Comparison of ENCODE assay signal across 34 cellular contexts in genomic region chr16:19139436-19140091, GRCh38. TPM values are rescaled to one million over a fixed set of nuclear protein-coding genes. Genes with fewer than 3 reads are reported as not detected.
A peak's percentile ranks its signal among the peaks of the same experiment; 100 is the strongest.
DNase-seq lines count a peak whose midpoint lies in the region; FAIRE-seq and TF ChIP-seq lines count a peak whose summit lies in the region.
"Had no signal": no experiment of that assay in that cellular context is flagged by ENCODE, and none has a peak within 500 bp of the region (broad histone marks: within the 10 kb centered on the region; RNA-seq: fewer than 3 reads in every experiment).

No MANE protein-coding gene starts in this region.

- H2BK120ac ChIP-seq in H1 (replicated peaks; ENCODE audit: low read depth, low read length), result no peak overlapping the region

- no peak overlapping the region for H3K27ac ChIP-seq in H1 (ENCODE audit: low read depth, low read length)
- H3K27ac ChIP-seq: 22Rv1, C4-2B, HL-60, thoracic aorta had no signal

- H3K4me3 ChIP-seq in H1 (ENCODE audit: extremely low read depth in 1 of 4, insufficient read depth in 2 of 4, low read depth in 3 of 4, low read length in 4 of 4), result no peak overlapping the region
- H3K4me3 ChIP-seq: mucosa of descending colon, thoracic aorta had no signal

- 0 out of 7 replicates have a peak, but pooled peaks cover 0 to 3% (median 0%) of the 10 kb centered on the region in 4 experiments for H3K4me1 ChIP-seq in H1 (replicated peaks in 1 of 4; ENCODE audit: control insufficient read depth in 3 of 4, insufficient read depth in 4 of 4, low read length in 3 of 4)

- H2AK5ac ChIP-seq in H1 (ENCODE audit: low read depth, low read length), result no peak overlapping the region

- H3K23ac ChIP-seq in H1 (ENCODE audit: insufficient read length), result no peak overlapping the region

- no peak overlapping the region for H3K9ac ChIP-seq in H1 (replicated peaks in 1 of 4; ENCODE audit: extremely low read depth in 1 of 4, low read depth in 3 of 4, low read length in 3 of 4)

- no peak overlapping the region for H2BK15ac ChIP-seq in H1 (ENCODE audit: low read length)

- DNase-seq in NCI-H510A treated with DMSO at 0.1 percent for 48 hours (lab: John Stamatoyannopoulos, UW) (peak; percentile 84), NCI-H510A (lab: John Stamatoyannopoulos, UW) (no peak), H1 (ENCODE audit: low read depth in 1 of 2, low spot score in 2 of 2) (no peak), nephron progenitor cell (no peak), NCI-H524 (lab: John Stamatoyannopoulos, UW) (no peak), GM10248 (ENCODE audit: extremely low spot score) (no peak), globus pallidus (ENCODE audit: low spot score) (no peak)
- DNase-seq in stimulated activated CD4-positive, alpha-beta T cell treated with anti-CD3 and anti-CD28 coated beads, Interleukin-2, amount 100 ng/mL, for 48 hours, result no peak
- DNase-seq: activated CD4-positive, alpha-beta T cell treated with anti-CD3 and anti-CD28 coated beads for 48 hours; activated CD8-positive, alpha-beta memory T cell treated with anti-CD3 and anti-CD28 coated beads for 24 hours; activated T-cell treated with anti-CD3 and anti-CD28 coated beads for 4 hours; amniotic stem cell; Caco-2; effector CD8-positive, alpha-beta T cell; glutamatergic neuron; HCEC 1CT; islet precursor cell; left ventricle myocardium superior; mucosa of descending colon; natural killer cell; NCI-H2081; NCI-H2227 treated with DMSO at 0.1 percent for 48 hours; NCI-H774; stimulated activated naive CD4-positive, alpha-beta T cell; SW 1271 had no signal

- no peaks in the 10 kb centered on the region for H3K36me3 Mint-ChIP-seq in nephron progenitor cell (ENCODE audit: low read depth)
- H3K36me3 Mint-ChIP-seq: activated naive CD4-positive, alpha-beta T cell treated with anti-CD3 and anti-CD28 coated beads, Interleukin-2, amount 50 U/mL, for 24 hours; brain; natural killer cell had no signal

- no peak overlapping the region for H2BK20ac ChIP-seq in H1 (ENCODE audit: low read length)

- no peak for TF ChIP-seq EP300 in H1 (IDR thresholded peaks at IDR 0.05; ENCODE audit: borderline replicate concordance in 1 of 2, low read depth in 2 of 2, low read length in 2 of 2)

- POLR2A ChIA-PET in H1 (lab: Charles Lee; ENCODE audit: partially characterized antibody), result interaction anchor here (1.2 kb wide), 1 partner anchor 9 kb away, joined by 4 read pairs; no protein-coding TSS in a partner anchor
- POLR2A ChIA-PET in GM10248 (lab: Yijun Ruan, JAX), result no interaction called here

- no peak overlapping the region for H2AFZ ChIP-seq in H1 (ENCODE audit: low read length)

- peaks cover 8% of the 10 kb centered on the region for H3K27me3 Mint-ChIP-seq in nephron progenitor cell (ENCODE audit: low read depth, poor library complexity)
- H3K27me3 Mint-ChIP-seq: brain had no signal

- no peak overlapping the region for H4K5ac ChIP-seq in H1 (ENCODE audit: insufficient read length, low read depth, low read length)

- peaks cover 49% of the 10 kb centered on the region for H3K4me1 Mint-ChIP-seq in nephron progenitor cell
- H3K4me1 Mint-ChIP-seq: activated naive CD4-positive, alpha-beta T cell treated with anti-CD3 and anti-CD28 coated beads, Interleukin-2, amount 50 U/mL, for 24 hours; natural killer cell had no signal

- no peak for TF ChIP-seq CTCF in H1 (IDR thresholded peaks at IDR 0.05; ENCODE audit: control extremely low read depth in 1 of 3, insufficient read depth in 1 of 3, low read depth in 1 of 3, low read length in 3 of 3)
- TF ChIP-seq CTCF in nephron progenitor cell (IDR thresholded peaks at IDR 0.05), result no peak
- no peak for TF ChIP-seq CTCF in GM10248 (IDR thresholded peaks at IDR 0.05; ENCODE audit: control extremely low read depth, extremely low read depth, low read depth, missing control alignments)

- WGBS in H1 (ENCODE audit: extremely low coverage in 1 of 2, insufficient coverage in 1 of 2, insufficient read length in 1 of 2, insufficient replicate concordance in 2 of 2, low coverage in 1 of 2, low lambda C conversion rate in 2 of 2, missing lambda C conversion rate in 1 of 2), 2 experiments, result 83% methylated on average over 5 of the region's 5 CpGs; no CpG with 5 or more reads in 1 of the 2 experiments

- CTCF ChIA-PET in H1 (lab: Charles Lee; ENCODE audit: partially characterized antibody), result interaction anchor here (0.8 to 1.1 kb wide), 7 partner anchors 11 to 237 kb away, joined by 3 to 6 read pairs (median 3); partner anchors contain the start of genes ITPRIPL2 and TMC7
- CTCF ChIA-PET in GM10248 (lab: Yijun Ruan, JAX), result interaction anchor here (1.0 to 3.2 kb wide), 6 partner anchors 10 to 363 kb away, joined by 3 to 14 read pairs (median 4); no protein-coding TSS in a partner anchor

- no peaks in the 10 kb centered on the region for H3K27me3 ChIP-seq in H1 (replicated peaks in 1 of 4; ENCODE audit: control insufficient read depth in 3 of 4, extremely low read depth in 1 of 4, insufficient read depth in 3 of 4, low read length in 3 of 4)

- no peak overlapping the region for H2BK12ac ChIP-seq in H1 (ENCODE audit: low read depth, low read length)

- TF ChIP-seq POLR2A in H1 (IDR thresholded peaks at IDR 0.05; ENCODE audit: control extremely low read depth in 1 of 2, low read depth in 2 of 2, low read length in 2 of 2), result no peak

- no peaks in the 10 kb centered on the region for H3K79me1 ChIP-seq in H1 (ENCODE audit: low read depth, low read length)

- no peak overlapping the region for H3K4me2 ChIP-seq in H1 (ENCODE audit: insufficient read depth in 1 of 2, low read depth in 2 of 2, low read length in 2 of 2)

- no peaks in the 10 kb centered on the region for H3K23me2 ChIP-seq in H1 (ENCODE audit: low read depth, low read length)

- no peaks in the 10 kb centered on the region for H3K9me3 ChIP-seq in H1 (ENCODE audit: insufficient read depth in 2 of 2, low read depth in 1 of 2, low read length in 1 of 2)
- H3K9me3 ChIP-seq: Caco-2, mucosa of descending colon, thoracic aorta had no signal

- H3K27ac Mint-ChIP-seq in nephron progenitor cell, result peak overlapping the region; percentile 33
- H3K27ac Mint-ChIP-seq: activated naive CD4-positive, alpha-beta T cell treated with anti-CD3 and anti-CD28 coated beads, Interleukin-2, amount 50 U/mL, for 24 hours; activated T-helper 2 cell treated with anti-CD3 and anti-CD28 coated beads, Interferon-gamma antibody, Interleukin-2, Interleukin-4, amounts not matched to agents 10 μg/mL and 5 μg/mL and 100 μg/mL, durations not matched to agents 14 hours and 24 hours and 36 hours; natural killer cell had no signal

- H4K20me1 ChIP-seq in H1 (replicated peaks in 1 of 2; ENCODE audit: control insufficient read depth in 1 of 2, insufficient read depth in 2 of 2, low read length in 2 of 2), result no peaks in the 10 kb centered on the region

- H3K56ac ChIP-seq in H1 (replicated peaks; ENCODE audit: insufficient read length, low read depth, low read length), result no peak overlapping the region

- H3K14ac ChIP-seq in H1 (ENCODE audit: insufficient read length), result no peak overlapping the region

- H4K8ac ChIP-seq in H1 (ENCODE audit: extremely low read depth, insufficient read depth, low read length), result no peak overlapping the region

- TF ChIP-seq RAD21 in H1 (IDR thresholded peaks at IDR 0.05 in 1 of 2, conservative IDR thresholded peaks at IDR 0.05 in 1 of 2; ENCODE audit: low read depth in 2 of 2, low read length in 2 of 2), result no peak

- no peak overlapping the region for H2BK5ac ChIP-seq in H1 (ENCODE audit: low read depth, low read length)

- no peaks in the 10 kb centered on the region for H3K9me3 Mint-ChIP-seq in nephron progenitor cell
- H3K9me3 Mint-ChIP-seq: activated naive CD4-positive, alpha-beta T cell treated with anti-CD3 and anti-CD28 coated beads, Interleukin-2, amount 50 U/mL, for 24 hours; activated T-helper 2 cell treated with anti-CD3 and anti-CD28 coated beads, Interferon-gamma antibody, Interleukin-2, Interleukin-4, amounts not matched to agents 10 μg/mL and 5 μg/mL and 100 μg/mL, durations not matched to agents 14 hours and 24 hours and 36 hours; brain; natural killer cell had no signal

- FAIRE-seq in H1 (lab: Jason Lieb, UNC), result no peak
- FAIRE-seq: RCC 7860 had no signal

- H3K79me2 ChIP-seq in H1 (ENCODE audit: control insufficient read depth in 1 of 2, insufficient read depth in 2 of 2, low read length in 2 of 2), result no peaks in the 10 kb centered on the region

- H3K4ac ChIP-seq in H1 (replicated peaks; ENCODE audit: insufficient read length, low read depth, low read length), result no peak overlapping the region

- no peaks in the 10 kb centered on the region for H3K36me3 ChIP-seq in H1 (ENCODE audit: control insufficient read depth in 2 of 4, insufficient read depth in 4 of 4, low read length in 3 of 4)
- H3K36me3 ChIP-seq: thoracic aorta had no signal

- no peak overlapping the region for H3K18ac ChIP-seq in H1 (ENCODE audit: extremely low read depth, low read length)

- H3K4me3 Mint-ChIP-seq in nephron progenitor cell, result peak overlapping the region; percentile 9
- H3K4me3 Mint-ChIP-seq: activated naive CD4-positive, alpha-beta T cell treated with anti-CD3 and anti-CD28 coated beads, Interleukin-2, amount 50 U/mL, for 24 hours; brain; natural killer cell had no signal

- H4K91ac ChIP-seq in H1 (replicated peaks; ENCODE audit: insufficient read length, low read length), result no peak overlapping the region

TF ChIP-seq in H1, 55 proteins besides CTCF, POLR2A, EP300 and RAD21:
- TF ChIP-seq ASH2L (IDR thresholded peaks at IDR 0.05; ENCODE audit: low read length), result no peak
- peak; percentile 84; the same call in 1 of the 2 replicates for TF ChIP-seq KDM1A (IDR thresholded peaks at IDR 0.05; ENCODE audit: borderline replicate concordance, low read length)

RNA-seq across cellular contexts. Expression of gene ITPRIPL2, which starts 25.8 kb away (rescaled TPM):
- 3.3 and 3.4 TPM in 2 replicates for total RNA-seq in H1 (2021; fragmentation: NEBNext Ultra II Directional; extraction: Animal tissue kit (Norgen Biotek cat#: 25700))
- 1.1 and 1.8 TPM in 2 replicates for polyA plus RNA-seq in H1 (2011; rRNA removed)
- 1.4 TPM for polyA plus RNA-seq in H1 (2011; cell fraction: cytosol; rRNA removed)
- polyA plus RNA-seq in H1 (2011; cell fraction: nucleus; rRNA removed), result 1.9 TPM
- 1.1 to 1.5 TPM (median 1.3 TPM) in 4 replicates for polyA plus RNA-seq in H1 (2012, experiment 1 of 2)
- polyA plus RNA-seq in H1 (2012, experiment 2 of 2), result 0.29 TPM
- polyA plus RNA-seq in H1 (2013, experiment 1 of 2), result 1.8 TPM
- 1.9 TPM for polyA plus RNA-seq in H1 (2013, experiment 2 of 2)
- polyA minus RNA-seq in H1 (2011; rRNA and poly(A)+ RNA removed), result 1.5 and 2.1 TPM in 2 replicates
- polyA minus RNA-seq in H1 (2011; cell fraction: cytosol; rRNA and poly(A)+ RNA removed), result 3.7 TPM
- polyA minus RNA-seq in H1 (2011; cell fraction: nucleus; rRNA and poly(A)+ RNA removed), result 3.6 TPM

RNA-seq across cellular contexts. Expression of gene SYT17, which starts 28.5 kb away (rescaled TPM):
- total RNA-seq in H1 (2021; fragmentation: NEBNext Ultra II Directional; extraction: Animal tissue kit (Norgen Biotek cat#: 25700)), result 5.6 and 5.8 TPM in 2 replicates
- 18.1 and 26.6 TPM in 2 replicates for polyA plus RNA-seq in H1 (2011; rRNA removed)
- polyA plus RNA-seq in H1 (2011; cell fraction: cytosol; rRNA removed), result 13.5 TPM
- 30.8 TPM for polyA plus RNA-seq in H1 (2011; cell fraction: nucleus; rRNA removed)
- 3.8 to 6.5 TPM (median 5.6 TPM) in 4 replicates for polyA plus RNA-seq in H1 (2012, experiment 1 of 2)
- polyA plus RNA-seq in H1 (2012, experiment 2 of 2), result 4.8 TPM
- 3.1 TPM for polyA plus RNA-seq in H1 (2013, experiment 1 of 2)
- 3.5 TPM for polyA plus RNA-seq in H1 (2013, experiment 2 of 2)
- polyA minus RNA-seq in H1 (2011; rRNA and poly(A)+ RNA removed), result 17.6 and 18.5 TPM in 2 replicates
- polyA minus RNA-seq in H1 (2011; cell fraction: cytosol; rRNA and poly(A)+ RNA removed), result 4.4 TPM
- 12.7 TPM for polyA minus RNA-seq in H1 (2011; cell fraction: nucleus; rRNA and poly(A)+ RNA removed)
- total RNA-seq: G401 had no signal
